1 cellular context compared by ENCODE assay signal in genomic region chr1:226181996-226182714, GRCh38.
TF ChIP-seq lines count a peak whose summit lies in the region.

No MANE protein-coding gene starts in this region.

TF ChIP-seq in HCT116, 20 proteins besides CTCF, POLR2A, EP300 and RAD21 (continued from another document):
- TF ChIP-seq REST (IDR thresholded peaks at IDR 0.05; ENCODE audit: low read depth): no peak
TF ChIP-seq in HCT116: peak in this region for 3.
